Comparison of ENCODE assay signal across 1 cellular context in genomic region chr20:2023151-2023550, GRCh38.
TF ChIP-seq lines count a peak whose summit lies in the region.

No MANE protein-coding gene starts in this region.

TF ChIP-seq in GM23338, 12 proteins besides CTCF, POLR2A, EP300 and RAD21 (continued from another document):
- TF ChIP-seq REST (IDR thresholded peaks at IDR 0.05; ENCODE audit: unreplicated experiment) (no peak), NANOG (IDR thresholded peaks at IDR 0.05; ENCODE audit: borderline replicate concordance) (no peak), ZNF462 (CRISPR knock-in tag; IDR thresholded peaks at IDR 0.05) (no peak)
TF ChIP-seq in GM23338: peak in this region for 0.
